In genomic region chr3:114436182-114436581, GRCh38 we compare ENCODE assay signal across 16 cellular contexts.
"Had no signal": no experiment of that assay in that cellular context is flagged by ENCODE, and none has a peak within 500 bp of the region (broad histone marks: within the 10 kb centered on the region; RNA-seq: fewer than 3 reads in every experiment).

No MANE protein-coding gene starts in this region.

- H3K4me3 Mint-ChIP-seq: activated CD8-positive, alpha-beta T cell treated with anti-CD3 and anti-CD28 coated beads for 36 hours; central memory CD8-positive, alpha-beta T cell; natural killer cell treated with Interleukin-12 subunit alpha and Interleukin-12 subunit beta and Interleukin-15 and Interleukin-18, amount 100 ng/mL, for 72 hours; stimulated activated naive CD8-positive, alpha-beta T cell treated with anti-CD3 and anti-CD28 coated beads, Interleukin-15, amount 100 ng/mL, for 72 hours; type B pancreatic cell; WTC11 had no signal

- ATAC-seq: activated CD8-positive, alpha-beta T cell treated with anti-CD3 and anti-CD28 coated beads for 36 hours; activated naive CD4-positive, alpha-beta T cell treated with anti-CD3 and anti-CD28 coated beads, Interleukin-2, amount 50 U/mL, for 72 hours; body of pancreas; left ventricle myocardium superior; natural killer cell treated with Interleukin-12 subunit alpha and Interleukin-12 subunit beta and Interleukin-15 and Interleukin-18, amount 100 ng/mL, for 72 hours; stimulated activated naive CD8-positive, alpha-beta T cell treated with anti-CD3 and anti-CD28 coated beads, Interleukin-15, amount 100 ng/mL, for 72 hours; WTC11 had no signal

- DNase-seq: activated CD4-positive, alpha-beta T cell treated with anti-CD3 and anti-CD28 coated beads for 48 hours; activated CD8-positive, alpha-beta T cell treated with anti-CD3 and anti-CD28 coated beads for 36 hours; activated effector memory CD4-positive, alpha-beta T cell treated with anti-CD3 and anti-CD28 coated beads, Interleukin-2, amount 50 U/mL, for 16 hours; activated T-cell treated with anti-CD3 and anti-CD28 coated beads, Interleukin-2, amount 50 U/mL, for 48 hours; body of pancreas; cortex of kidney; effector memory CD4-positive, alpha-beta T cell; nucleus accumbens; small intestine; stimulated activated naive CD8-positive, alpha-beta T cell treated with anti-CD3 and anti-CD28 coated beads, Interleukin-15, amount 100 ng/mL, for 72 hours had no signal

- H3K4me1 Mint-ChIP-seq: WTC11 had no signal

- H3K9me3 Mint-ChIP-seq: activated CD8-positive, alpha-beta T cell treated with anti-CD3 and anti-CD28 coated beads for 36 hours; activated naive CD4-positive, alpha-beta T cell treated with anti-CD3 and anti-CD28 coated beads, Interleukin-2, amount 50 U/mL, for 72 hours; central memory CD8-positive, alpha-beta T cell; natural killer cell treated with Interleukin-12 subunit alpha and Interleukin-12 subunit beta and Interleukin-15 and Interleukin-18, amount 100 ng/mL, for 72 hours; stimulated activated naive CD8-positive, alpha-beta T cell treated with anti-CD3 and anti-CD28 coated beads, Interleukin-15, amount 100 ng/mL, for 72 hours; type B pancreatic cell; WTC11 had no signal

- H3K27ac Mint-ChIP-seq: activated CD8-positive, alpha-beta T cell treated with anti-CD3 and anti-CD28 coated beads for 36 hours; activated naive CD4-positive, alpha-beta T cell treated with anti-CD3 and anti-CD28 coated beads, Interleukin-2, amount 50 U/mL, for 72 hours; natural killer cell treated with Interleukin-12 subunit alpha and Interleukin-12 subunit beta and Interleukin-15 and Interleukin-18, amount 100 ng/mL, for 72 hours; stimulated activated naive CD8-positive, alpha-beta T cell treated with anti-CD3 and anti-CD28 coated beads, Interleukin-15, amount 100 ng/mL, for 72 hours; type B pancreatic cell; WTC11 had no signal

- H3K27me3 Mint-ChIP-seq: activated CD8-positive, alpha-beta T cell treated with anti-CD3 and anti-CD28 coated beads for 36 hours; central memory CD8-positive, alpha-beta T cell; natural killer cell treated with Interleukin-12 subunit alpha and Interleukin-12 subunit beta and Interleukin-15 and Interleukin-18, amount 100 ng/mL, for 72 hours; stimulated activated naive CD8-positive, alpha-beta T cell treated with anti-CD3 and anti-CD28 coated beads, Interleukin-15, amount 100 ng/mL, for 72 hours; type B pancreatic cell had no signal

- H3K36me3 Mint-ChIP-seq: activated naive CD4-positive, alpha-beta T cell treated with anti-CD3 and anti-CD28 coated beads, Interleukin-2, amount 50 U/mL, for 72 hours; natural killer cell treated with Interleukin-12 subunit alpha and Interleukin-12 subunit beta and Interleukin-15 and Interleukin-18, amount 100 ng/mL, for 72 hours; type B pancreatic cell; WTC11 had no signal
